Comparison of ENCODE assay signal across 8 cellular contexts in genomic region chr13:32737111-32737571, GRCh38.
A peak's percentile ranks its signal among the peaks of the same experiment; 100 is the strongest.
DNase-seq lines count a peak whose midpoint lies in the region; ATAC-seq lines count a peak whose summit lies in the region.

No MANE protein-coding gene starts in this region.

- H3K27ac Mint-ChIP-seq in CD4-positive, CD25-positive, alpha-beta regulatory T cell = peak overlapping the region; percentile 76 to 94 (median 93)

- in situ Hi-C loops in KBM-7 (cut with MboI; ENCODE audit: low pct_unique_long_range_greater_than_20kb, low sequenced_read_pairs) = no loop called here

- no peaks in the 10 kb centered on the region for H3K27me3 ChIP-seq in CD4-positive, CD25-positive, alpha-beta regulatory T cell (ENCODE audit: control insufficient read depth, insufficient read depth, low read length)
- H3K27me3 ChIP-seq in rectal smooth muscle tissue (ENCODE audit: control insufficient read depth, insufficient read depth, low read length) = no peaks in the 10 kb centered on the region

- peaks cover 19 to 41% (median 23%) of the 10 kb centered on the region in 4 donors for H3K4me1 Mint-ChIP-seq in CD4-positive, CD25-positive, alpha-beta regulatory T cell

- H3K27me3 Mint-ChIP-seq in CD4-positive, CD25-positive, alpha-beta regulatory T cell = no peaks in the 10 kb centered on the region

- H3K36me3 ChIP-seq in CD4-positive, CD25-positive, alpha-beta regulatory T cell (ENCODE audit: control insufficient read depth, insufficient read depth, low read length) = peaks cover 8% of the 10 kb centered on the region
- H3K36me3 ChIP-seq in rectal smooth muscle tissue (ENCODE audit: control insufficient read depth, insufficient read depth, low read length) = no peaks in the 10 kb centered on the region

- ATAC-seq in CD4-positive, CD25-positive, alpha-beta regulatory T cell (ENCODE audit: low read depth in 2 of 2) = peak; percentile 61 to 65
- ATAC-seq in GM19467 (IDR thresholded peaks at IDR 0.05; ENCODE audit: unreplicated experiment) (peak; percentile 53), esophagus mucosa (peak; percentile 17)

- H3K36me3 Mint-ChIP-seq in CD4-positive, CD25-positive, alpha-beta regulatory T cell = peaks cover 19% of the 10 kb centered on the region

- DNase-seq in CD4-positive, CD25-positive, alpha-beta regulatory T cell = peak in 2 of 3 donors; percentile 49 to 73
- DNase-seq in Jurkat, Clone E6-1 (ENCODE audit: low read depth, low spot score) = peak; percentile 46
- DNase-seq in KBM-7 (no peak), posterior cingulate gyrus (no peak), NCI-H446 (lab: John Stamatoyannopoulos, UW) (no peak)

- H3K9me3 ChIP-seq in CD4-positive, CD25-positive, alpha-beta regulatory T cell (ENCODE audit: control insufficient read depth in 2 of 2, low read length in 2 of 2) = no peaks in the 10 kb centered on the region

- H3K4me3 ChIP-seq in CD4-positive, CD25-positive, alpha-beta regulatory T cell (ENCODE audit: low read depth, low read length) = peak overlapping the region; percentile 91
- H3K4me3 ChIP-seq in Jurkat, Clone E6-1 (ENCODE audit: low read length) = peak overlapping the region; percentile 30
- peak overlapping the region; percentile 51 for H3K4me3 ChIP-seq in rectal smooth muscle tissue (ENCODE audit: low read length)

- peaks cover 0 to 1% (median 0%) of the 10 kb centered on the region in 7 donors for H3K9me3 Mint-ChIP-seq in CD4-positive, CD25-positive, alpha-beta regulatory T cell

- no peak overlapping the region for H3K9ac ChIP-seq in rectal smooth muscle tissue (ENCODE audit: low read length)

- H3K4me1 ChIP-seq in CD4-positive, CD25-positive, alpha-beta regulatory T cell (ENCODE audit: control insufficient read depth, insufficient read depth, low read length, poor library complexity, severe bottlenecking) = peaks cover 14% of the 10 kb centered on the region
- H3K4me1 ChIP-seq in rectal smooth muscle tissue (ENCODE audit: control insufficient read depth, insufficient read depth, low read length) = peaks cover 3% of the 10 kb centered on the region

- peak overlapping the region; percentile 83 for H3K27ac ChIP-seq in CD4-positive, CD25-positive, alpha-beta regulatory T cell (ENCODE audit: insufficient read depth, low read length, poor library complexity, severe bottlenecking)
- H3K27ac ChIP-seq in rectal smooth muscle tissue (ENCODE audit: low read depth, low read length) = peak overlapping the region; percentile 68

- intact Hi-C loops in posterior cingulate gyrus (cut with DNase I) = no loop called here

- H3K4me3 Mint-ChIP-seq in CD4-positive, CD25-positive, alpha-beta regulatory T cell = peak overlapping the region; percentile 70 to 92 (median 88)

Comparison
In these comparisons a context has a peak if more than half of its experiments do, and no peak if none do; other contexts are left out.
1. DNase-seq: peak in CD4-positive, CD25-positive, alpha-beta regulatory T cell (2 of 3) and Jurkat, Clone E6-1 (single experiment); none in KBM-7 (single experiment), posterior cingulate gyrus (0 of 10) and NCI-H446 (0 of 2).
2. H3K4me3 ChIP-seq: peak in every context shown above with its lines; median percentile 91 in CD4-positive, CD25-positive, alpha-beta regulatory T cell; 51 in rectal smooth muscle tissue; 30 in Jurkat, Clone E6-1.
3. Peak in every context shown above with its lines, with median percentiles within 50 percentile points of each other: ATAC-seq.